In the genomic region with DNA sequence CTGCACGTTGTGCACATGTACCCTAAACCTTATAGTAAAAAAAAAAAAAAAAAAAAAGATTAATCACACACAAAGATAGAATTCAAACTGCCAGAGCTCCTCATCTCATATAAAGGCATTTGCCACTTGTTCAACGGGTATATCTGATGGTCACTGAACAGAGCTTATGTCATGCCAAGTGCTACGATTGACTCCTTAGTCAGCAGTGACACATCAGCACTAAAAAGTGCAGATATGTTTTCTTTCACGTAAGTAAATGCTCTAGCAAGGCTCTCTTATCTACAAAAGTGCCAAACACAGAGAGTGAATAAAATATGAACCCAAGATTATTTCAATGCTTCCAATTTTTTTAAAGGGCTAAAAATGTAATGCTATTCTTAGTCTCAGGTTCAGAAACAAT, we compare ENCODE assay signal across 8 cellular contexts. TPM values are rescaled to one million over a fixed set of nuclear protein-coding genes. Genes with fewer than 3 reads are reported as not detected.
DNase-seq lines count a peak whose midpoint lies in the region; ATAC-seq lines count a peak whose summit lies in the region.

No MANE protein-coding gene starts in this region.

- DNase-seq in LoVo (ENCODE audit: low spot score) (peak; percentile 25), astrocyte of the hippocampus (ENCODE audit: low read depth, low spot score) (peak; percentile 60), kidney glomerular epithelial cell (lab: John Stamatoyannopoulos, UW) (peak; percentile 60), cerebellum (ENCODE audit: low spot score) (no peak), NCI-H345 treated with DMSO at 0.1 percent for 48 hours (lab: John Stamatoyannopoulos, UW; ENCODE audit: unreplicated experiment) (no peak)

- H3K9ac ChIP-seq in ES-I3 (ENCODE audit: low read depth, low read length): peak overlapping the region; percentile 99; the same call in 1 of the 2 replicates

- H3K36me3 ChIP-seq in ES-I3 (ENCODE audit: insufficient read depth, low read length): peaks cover 9% of the 10 kb centered on the region

- ATAC-seq in GM19351 (IDR thresholded peaks at IDR 0.05; ENCODE audit: unreplicated experiment): no peak

- peaks cover 5% of the 10 kb centered on the region; the same call in 1 of the 2 replicates for H3K4me1 ChIP-seq in ES-I3 (ENCODE audit: insufficient read depth, low read length)

- peak overlapping the region; percentile 64 for H3K27ac ChIP-seq in temporal lobe (ENCODE audit: low read depth, low read length)

- H3K9me3 ChIP-seq in ES-I3 (ENCODE audit: control insufficient read depth, insufficient read depth, low read length): no peaks in the 10 kb centered on the region

RNA-seq across cellular contexts. Expression of gene LMAN1, which starts 1.1 kb away (rescaled TPM):
- total RNA-seq in temporal lobe (41.1 TPM), cerebellum (53.2 TPM)

RNA-seq across cellular contexts. Expression of gene CPLX4, which starts 39.5 kb away (rescaled TPM):
- total RNA-seq in temporal lobe (under 0.01 TPM), cerebellum (14.8 TPM)

Comparison
In these comparisons a context has a peak if more than half of its experiments do, and no peak if none do; other contexts are left out.
1. DNase-seq: peak in LoVo (single experiment), astrocyte of the hippocampus (single experiment) and kidney glomerular epithelial cell (single experiment); none in cerebellum (single experiment) and NCI-H345 treated with DMSO at 0.1 percent for 48 hours (single experiment).
2. RNA of gene CPLX4, which starts 39.5 kb away (total RNA-seq): 14.8 TPM in cerebellum (single experiment); under 0.01 TPM in temporal lobe (single experiment); every median in the first group is over 10 times any median in the second.